Comparison of ENCODE assay signal across 30 cellular contexts in genomic region chr12:28973491-28973890, GRCh38.
"Had no signal": no experiment of that assay in that cellular context is flagged by ENCODE, and none has a peak within 500 bp of the region (broad histone marks: within the 10 kb centered on the region; RNA-seq: fewer than 3 reads in every experiment).

No MANE protein-coding gene starts in this region.

- H3K27ac ChIP-seq: adrenal gland, brain microvascular endothelial cell, PC-9, WERI-Rb-1 had no signal

- H3K36me3 Mint-ChIP-seq: activated naive CD4-positive, alpha-beta T cell treated with anti-CD3 and anti-CD28 coated beads, Interleukin-2, amount 50 U/mL, for 72 hours had no signal

- H3K4me3 ChIP-seq: adrenal gland, MG63, PC-9 had no signal

- H3K27me3 ChIP-seq: adrenal gland, brain microvascular endothelial cell, MG63 had no signal

- H3K36me3 ChIP-seq: adrenal gland, brain microvascular endothelial cell, MG63, WERI-Rb-1 had no signal

- H3K27me3 Mint-ChIP-seq: activated CD4-positive, alpha-beta T cell treated with anti-CD3 and anti-CD28 coated beads, Interleukin-2, amount 10 ng/mL, durations not matched to agents 24 days and 14 days had no signal

- ATAC-seq: activated naive CD4-positive, alpha-beta T cell treated with anti-CD3 and anti-CD28 coated beads, Interleukin-2, amount 50 U/mL, for 72 hours; activated T-cell treated with anti-CD3 and anti-CD28 coated beads, Interleukin-2, amount 50 U/mL, for 4 hours had no signal

- H3K9me3 ChIP-seq: adrenal gland, MG63 had no signal

- H3K4me2 ChIP-seq: PC-9 had no signal

- H3K4me1 Mint-ChIP-seq: activated CD4-positive, alpha-beta T cell treated with anti-CD3 and anti-CD28 coated beads, Interleukin-2, amount 10 ng/mL, durations not matched to agents 24 days and 14 days; central memory CD8-positive, alpha-beta T cell had no signal

- H3K4me3 Mint-ChIP-seq: activated CD4-positive, alpha-beta T cell treated with anti-CD3 and anti-CD28 coated beads, Interleukin-2, amount 10 ng/mL, durations not matched to agents 24 days and 14 days; activated naive CD4-positive, alpha-beta T cell treated with anti-CD3 and anti-CD28 coated beads for 36 hours; activated T-cell treated with anti-CD3 and anti-CD28 coated beads, Interleukin-2, amount 50 U/mL, for 4 hours; activated T-helper 1 cell treated with anti-CD3 and anti-CD28 coated beads, Interleukin-12 subunit alpha, Interleukin-12 subunit beta, Interleukin-2, Interleukin-4 antibody, amounts not matched to agents 30 ng/mL and 10 ng/mL and 1 ng/mL, durations not matched to agents 14 hours and 24 hours and 36 hours; central memory CD8-positive, alpha-beta T cell had no signal

- H3K27ac Mint-ChIP-seq: activated CD4-positive, alpha-beta T cell treated with anti-CD3 and anti-CD28 coated beads, Interleukin-2, amount 10 ng/mL, durations not matched to agents 24 days and 14 days; activated naive CD4-positive, alpha-beta T cell treated with anti-CD3 and anti-CD28 coated beads for 36 hours; activated naive CD4-positive, alpha-beta T cell treated with anti-CD3 and anti-CD28 coated beads, Interleukin-2, amount 50 U/mL, for 72 hours; activated T-helper 1 cell treated with anti-CD3 and anti-CD28 coated beads, Interleukin-12 subunit alpha, Interleukin-12 subunit beta, Interleukin-2, Interleukin-4 antibody, amounts not matched to agents 30 ng/mL and 10 ng/mL and 1 ng/mL, durations not matched to agents 14 hours and 24 hours and 36 hours had no signal

- H2AFZ ChIP-seq: PC-9 had no signal

- H3K9me3 Mint-ChIP-seq: activated CD4-positive, alpha-beta T cell treated with anti-CD3 and anti-CD28 coated beads, Interleukin-2, amount 10 ng/mL, durations not matched to agents 24 days and 14 days; activated naive CD4-positive, alpha-beta T cell treated with anti-CD3 and anti-CD28 coated beads for 36 hours; activated naive CD4-positive, alpha-beta T cell treated with anti-CD3 and anti-CD28 coated beads, Interleukin-2, amount 50 U/mL, for 72 hours; activated T-cell treated with anti-CD3 and anti-CD28 coated beads, Interleukin-2, amount 50 U/mL, for 4 hours; activated T-helper 1 cell treated with anti-CD3 and anti-CD28 coated beads, Interleukin-12 subunit alpha, Interleukin-12 subunit beta, Interleukin-2, Interleukin-4 antibody, amounts not matched to agents 30 ng/mL and 10 ng/mL and 1 ng/mL, durations not matched to agents 14 hours and 24 hours and 36 hours; central memory CD8-positive, alpha-beta T cell had no signal

- H3K4me1 ChIP-seq: adrenal gland had no signal

- DNase-seq: activated CD4-positive, alpha-beta T cell treated with anti-CD3 and anti-CD28 coated beads for 1 hour; activated CD4-positive, alpha-beta T cell treated with anti-CD3 and anti-CD28 coated beads, Interleukin-2, amount 10 ng/mL, durations not matched to agents 24 days and 14 days; activated CD4-positive, alpha-beta T cell treated with anti-CD3 and anti-CD28 coated beads, Interleukin-2, amount 50 U/mL, for 48 hours; activated CD4-positive, CD25-positive, alpha-beta regulatory T cell; activated CD8-positive, alpha-beta memory T cell treated with anti-CD3 and anti-CD28 coated beads, Interleukin-2, amount 50 U/mL, for 4 hours; activated gamma-delta T cell treated with Interleukin-2 at 50 U/mL for 16 hours; activated naive CD4-positive, alpha-beta T cell treated with anti-CD3 and anti-CD28 coated beads for 36 hours; activated T-cell treated with anti-CD3 and anti-CD28 coated beads for 4 hours; activated T-cell treated with anti-CD3 and anti-CD28 coated beads, Interleukin-2, amount 50 U/mL, for 4 hours; adrenal gland; Kasumi-1; KG1; MG63; NCI-H1092; NCI-H1436 treated with DMSO at 0.1 percent for 48 hours; NCI-H1694 treated with DMSO at 0.1 percent for 48 hours; NCI-H2029; NCI-H2171; NCI-H510A; NCI-H526; NCI-H748 treated with DMSO at 0.1 percent for 48 hours; NK-92 treated with Interleukin-12 subunit alpha and Interleukin-12 subunit beta, amount 100 ng/mL, for 24 hours; PC-9; Right ventricle myocardium superior; T1000; WERI-Rb-1 had no signal
